17 cellular contexts compared by ENCODE assay signal in the genomic region with DNA sequence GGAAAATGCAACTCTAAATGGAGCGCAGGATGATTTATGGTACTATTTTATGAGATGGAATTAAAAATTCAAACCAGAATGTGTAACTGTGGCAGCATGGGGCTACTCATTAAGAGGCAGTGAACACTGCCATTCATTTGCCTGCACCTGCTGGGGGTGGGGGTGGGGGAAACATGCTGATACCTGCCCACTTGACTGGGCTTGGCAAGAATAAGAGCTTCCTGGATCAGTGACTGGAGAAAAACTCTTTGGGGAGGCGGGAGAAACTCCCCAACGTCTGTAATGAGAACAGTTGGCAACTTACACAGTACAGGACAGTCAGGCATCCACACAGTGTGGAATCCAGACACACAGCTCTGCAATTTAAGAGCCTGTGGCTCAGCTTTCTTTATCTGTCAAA.
DNase-seq lines count a peak whose midpoint lies in the region; ATAC-seq and TF ChIP-seq lines count a peak whose summit lies in the region.
"Had no signal": no experiment of that assay in that cellular context is flagged by ENCODE, and none has a peak within 500 bp of the region (broad histone marks: within the 10 kb centered on the region; RNA-seq: fewer than 3 reads in every experiment).

No MANE protein-coding gene starts in this region.

- BruUV-seq in mammary epithelial cell (replicated peaks; lab: Mats Ljungman, UMichigan): no TSS peak

- no peak overlapping the region for H3K9ac ChIP-seq in mammary epithelial cell (ENCODE audit: insufficient read depth, low read length)

- H4K20me1 ChIP-seq in mammary epithelial cell (ENCODE audit: insufficient read depth, low read length): no peaks in the 10 kb centered on the region

- H2AFZ ChIP-seq in mammary epithelial cell (ENCODE audit: low read depth, low read length): no peak overlapping the region

- peaks cover 4% of the 10 kb centered on the region for H3K4me1 ChIP-seq in mammary epithelial cell (ENCODE audit: insufficient read depth, low read length)
- H3K4me1 ChIP-seq in heart right ventricle: no peaks in the 10 kb centered on the region
- H3K4me1 ChIP-seq: left ventricle myocardium inferior, psoas muscle had no signal

- H3K9me3 ChIP-seq in mammary epithelial cell (replicated peaks; ENCODE audit: insufficient read depth, low read length): no peaks in the 10 kb centered on the region
- H3K9me3 ChIP-seq in heart right ventricle: no peaks in the 10 kb centered on the region
- H3K9me3 ChIP-seq: left ventricle myocardium inferior, psoas muscle had no signal

- in situ Hi-C loops in mammary epithelial cell (cut with MboI; ENCODE audit: low sequenced_read_pairs in 2 of 2) (no loop called here), GM13976 (cut with MboI; ENCODE audit: low sequenced_read_pairs, unreplicated experiment) (no loop called here)

- TF ChIP-seq CTCF in mammary epithelial cell (conservative IDR thresholded peaks at IDR 0.05 in 1 of 2, IDR thresholded peaks at IDR 0.05 in 1 of 2; ENCODE audit: extremely low read depth in 1 of 2, insufficient read depth in 1 of 2, low read depth in 1 of 2, low read length in 2 of 2) (no peak), GM13976 (IDR thresholded peaks at IDR 0.05; ENCODE audit: borderline replicate concordance, control extremely low read depth, extremely low read depth, insufficient read depth, missing control alignments) (no peak), heart right ventricle (IDR thresholded peaks at IDR 0.05) (no peak)

- CTCF ChIA-PET in mammary epithelial cell (lab: Charles Lee; ENCODE audit: low non-redundant PET): no interaction called here

- dilution Hi-C loops in mammary epithelial cell (cut with HindIII; ENCODE audit: low sequenced_read_pairs): no loop called here

- no peak overlapping the region for H3K4me3 ChIP-seq in mammary epithelial cell (replicated peaks in 1 of 3; ENCODE audit: insufficient read depth in 1 of 3, low read depth in 2 of 3, low read length in 3 of 3)
- H3K4me3 ChIP-seq in heart right ventricle: no peak overlapping the region
- H3K4me3 ChIP-seq: cardiac muscle cell, left ventricle myocardium inferior, psoas muscle, skin epidermis had no signal

- H3K27me3 ChIP-seq in mammary epithelial cell (ENCODE audit: insufficient read depth, low read length): no peaks in the 10 kb centered on the region
- no peaks in the 10 kb centered on the region for H3K27me3 ChIP-seq in heart right ventricle
- H3K27me3 ChIP-seq: cardiac muscle cell had no signal

- no peaks in the 10 kb centered on the region for H3K36me3 ChIP-seq in mammary epithelial cell (ENCODE audit: insufficient read depth, low read length)
- H3K36me3 ChIP-seq in heart right ventricle: no peaks in the 10 kb centered on the region
- H3K36me3 ChIP-seq: cardiac muscle cell, left ventricle myocardium inferior had no signal

- WGBS in mammary epithelial cell (ENCODE audit: low coverage, missing lambda C conversion rate): 25% methylated on average over 3 of the region's 3 CpGs
- WGBS in heart right ventricle, 2 donors: 63 to 72% methylated on average over 3 of the region's 3 CpGs

- intact Hi-C loops in mammary epithelial cell (cut with micrococcal nuclease) (no loop called here), heart right ventricle (cut with DNase I) (no loop called here)

- no peaks in the 10 kb centered on the region for H3K79me2 ChIP-seq in mammary epithelial cell (ENCODE audit: insufficient read depth, low read length)

- H3K27ac ChIP-seq in mammary epithelial cell (ENCODE audit: insufficient read depth, low read depth, low read length) (no peak overlapping the region), heart right ventricle (no peak overlapping the region)
- H3K27ac ChIP-seq: cardiac muscle cell, left ventricle myocardium inferior, psoas muscle, skin epidermis had no signal

- H3K4me2 ChIP-seq in mammary epithelial cell (ENCODE audit: insufficient read depth, low read depth, low read length): no peak overlapping the region

- ATAC-seq in GM18870 (IDR thresholded peaks at IDR 0.05; ENCODE audit: unreplicated experiment) (no peak), heart right ventricle (no peak)
- ATAC-seq: activated CD8-positive, alpha-beta memory T cell treated with anti-CD3 and anti-CD28 coated beads, Interleukin-2, amount 10 ng/mL, durations not matched to agents 7 days and 5 days; CD8-positive, alpha-beta T cell; psoas muscle had no signal

- DNase-seq in DMS53 treated with DMSO at 0.1 percent for 48 hours (lab: John Stamatoyannopoulos, UW; ENCODE audit: unreplicated experiment) (peak; percentile 0), NCI-H146 treated with DMSO at 0.1 percent for 48 hours (lab: John Stamatoyannopoulos, UW; ENCODE audit: unreplicated experiment) (peak; percentile 68), NCI-H2196 treated with DMSO at 0.1 percent for 48 hours (lab: John Stamatoyannopoulos, UW; ENCODE audit: unreplicated experiment) (peak; percentile 52), mammary epithelial cell (peak; percentile 53), GM13976 (ENCODE audit: low spot score) (no peak), T-helper 9 cell (no peak), heart right ventricle (no peak)
- DNase-seq: activated CD4-positive, alpha-beta T cell treated with anti-CD3 and anti-CD28 coated beads for 4 hours; activated CD8-positive, alpha-beta memory T cell treated with anti-CD3 and anti-CD28 coated beads, Interleukin-2, amount 10 ng/mL, durations not matched to agents 7 days and 5 days; CD8-positive, alpha-beta T cell; left ventricle myocardium inferior; NCI-H524 treated with DMSO at 0.1 percent for 48 hours; psoas muscle; stimulated activated CD4-positive, alpha-beta T cell treated with anti-CD3 and anti-CD28 coated beads, Interleukin-4, amount 100 ng/mL, for 4 hours had no signal

Comparison
In these comparisons a context has a peak if more than half of its experiments do, and no peak if none do; other contexts are left out.
1. DNase-seq: peak in DMS53 treated with DMSO at 0.1 percent for 48 hours (single experiment), NCI-H146 treated with DMSO at 0.1 percent for 48 hours (single experiment), NCI-H2196 treated with DMSO at 0.1 percent for 48 hours (single experiment) and mammary epithelial cell (single experiment); none in GM13976 (single experiment), T-helper 9 cell (single experiment) and heart right ventricle (0 of 2).